Comparison of ENCODE assay signal across 8 cellular contexts in the genomic region with DNA sequence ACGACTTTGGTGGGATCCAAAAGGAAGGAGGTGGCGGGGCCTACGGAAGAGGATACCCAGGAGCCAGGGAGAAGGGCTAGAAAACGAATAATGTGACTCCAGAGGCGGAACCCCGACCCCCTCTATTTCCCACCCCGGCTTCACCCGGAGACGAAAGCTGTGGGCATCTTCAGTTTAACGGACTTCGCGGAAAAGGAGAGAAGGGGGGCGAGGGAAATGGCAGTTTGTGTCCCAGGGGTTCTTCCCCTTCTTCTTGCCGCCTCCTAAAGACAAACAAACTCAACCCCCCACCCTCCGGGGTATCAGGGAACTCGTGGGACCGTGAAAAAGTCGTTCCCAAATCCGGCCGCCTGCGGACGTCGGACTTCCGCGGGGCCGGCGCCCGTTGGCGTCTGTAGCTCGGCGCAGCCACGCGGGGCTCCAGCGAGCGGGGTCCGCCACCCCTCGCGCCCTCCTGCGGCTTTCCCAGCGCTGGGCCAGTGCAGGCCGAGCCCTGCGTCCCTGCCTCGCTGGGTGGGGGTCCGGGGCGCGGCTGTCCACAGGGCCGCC. TPM values are rescaled to one million over a fixed set of nuclear protein-coding genes. Genes with fewer than 3 reads are reported as not detected.
A peak's percentile ranks its signal among the peaks of the same experiment; 100 is the strongest.
DNase-seq lines count a peak whose midpoint lies in the region; ATAC-seq and TF ChIP-seq lines count a peak whose summit lies in the region.

No MANE protein-coding gene starts in this region.

- H3K9ac ChIP-seq in adipocyte (ENCODE audit: low read length), result peak overlapping the region; percentile 40

- H3K27me3 ChIP-seq in adipocyte (replicated peaks; ENCODE audit: control insufficient read depth, insufficient read depth, low read length) (peaks cover 65% of the 10 kb centered on the region), kidney epithelial cell (ENCODE audit: control insufficient read depth, insufficient read depth, low read length) (peaks cover 34% of the 10 kb centered on the region)

- no peak overlapping the region for H3K27ac Mint-ChIP-seq in CD14-positive monocyte

- DNase-seq in CD14-positive monocyte (ENCODE audit: low spot score), result no peak
- peak; percentile 72 for DNase-seq in GM20000 (ENCODE audit: low spot score)
- DNase-seq in NAMALWA (ENCODE audit: low spot score), result peak; percentile 64
- DNase-seq in adipocyte (ENCODE audit: low read depth), result no peak
- no peak for DNase-seq in kidney epithelial cell (ENCODE audit: low read depth)
- DNase-seq in stimulated activated naive CD8-positive, alpha-beta T cell treated with anti-CD3 and anti-CD28 coated beads, Interleukin-15, Interleukin-2, amounts not matched to agents 100 U/mL and 50 U/mL, for 24 hours, result peak; percentile 55
- DNase-seq in NCI-H345 (lab: John Stamatoyannopoulos, UW), result no peak
- DNase-seq in DMS79 treated with DMSO at 0.1 percent for 48 hours (lab: John Stamatoyannopoulos, UW), result no peak

- H3K4me1 Mint-ChIP-seq in CD14-positive monocyte, result peaks cover 37% of the 10 kb centered on the region

- H3K4me3 ChIP-seq in adipocyte (ENCODE audit: low read length) (peak overlapping the region; percentile 79), kidney epithelial cell (ENCODE audit: low read depth, low read length) (peak overlapping the region; percentile 42)

- peak overlapping the region; percentile 39 to 94 for H3K4me3 Mint-ChIP-seq in CD14-positive monocyte

- peaks cover 74 to 93% (median 79%) of the 10 kb centered on the region in 3 donors for H3K27me3 Mint-ChIP-seq in CD14-positive monocyte (ENCODE audit: low read depth in 3 of 3)

- H3K9me3 Mint-ChIP-seq in CD14-positive monocyte, result peaks cover 0 to 16% (median 12%) of the 10 kb centered on the region in 7 donors

- no peaks in the 10 kb centered on the region for H3K9me3 ChIP-seq in adipocyte (ENCODE audit: control insufficient read depth, low read length)

- intact Hi-C loops in CD14-positive monocyte (cut with micrococcal nuclease), result no loop called here

- peaks cover 5% of the 10 kb centered on the region for H3K4me1 ChIP-seq in adipocyte (ENCODE audit: control insufficient read depth, insufficient read depth, low read length)

- peaks cover 0 to 6% of the 10 kb centered on the region in 2 donors for H3K36me3 Mint-ChIP-seq in CD14-positive monocyte

- H3K36me3 ChIP-seq in adipocyte (ENCODE audit: control insufficient read depth, insufficient read depth, low read length, severe bottlenecking) (no peaks in the 10 kb centered on the region), kidney epithelial cell (ENCODE audit: control insufficient read depth, insufficient read depth, low read length) (no peaks in the 10 kb centered on the region)

- ATAC-seq in stimulated activated naive CD8-positive, alpha-beta T cell treated with anti-CD3 and anti-CD28 coated beads, Interleukin-15, Interleukin-2, amounts not matched to agents 100 U/mL and 50 U/mL, for 24 hours, result peak; percentile 17

- TF ChIP-seq CTCF in CD14-positive monocyte (IDR thresholded peaks at IDR 0.05) (no peak), GM20000 (IDR thresholded peaks at IDR 0.05; ENCODE audit: extremely low read depth, missing control alignments) (peak; percentile 28), kidney epithelial cell (IDR thresholded peaks at IDR 0.05; ENCODE audit: insufficient read depth, low read length, poor library complexity, severe bottlenecking) (no peak)

RNA-seq across cellular contexts. Expression of a gene that starts 3.6 kb away (rescaled TPM):
- polyA plus RNA-seq in CD14-positive monocyte, result 1 to 10 TPM in 1 of 2 donors, under 1 TPM in 1; 0.61 to 1.3 TPM
- total RNA-seq in kidney epithelial cell, result 9.1 and 13.2 TPM in 2 replicates

Comparison
In these comparisons a context has a peak if more than half of its experiments do, and no peak if none do; other contexts are left out.
1. DNase-seq: peak in GM20000 (single experiment), NAMALWA (single experiment) and stimulated activated naive CD8-positive, alpha-beta T cell treated with anti-CD3 and anti-CD28 coated beads, Interleukin-15, Interleukin-2, amounts not matched to agents 100 U/mL and 50 U/mL, for 24 hours (single experiment); none in CD14-positive monocyte (single experiment), adipocyte (single experiment), kidney epithelial cell (single experiment), NCI-H345 (single experiment) and DMS79 treated with DMSO at 0.1 percent for 48 hours (single experiment).